ENCODE assay signal across 31 cellular contexts in genomic region chr2:121705958-121706357, GRCh38.
"Had no signal": no experiment of that assay in that cellular context is flagged by ENCODE, and none has a peak within 500 bp of the region (broad histone marks: within the 10 kb centered on the region; RNA-seq: fewer than 3 reads in every experiment).

No MANE protein-coding gene starts in this region.

- DNase-seq: activated CD4-positive, alpha-beta memory T cell treated with anti-CD3 and anti-CD28 coated beads, Interleukin-2, amount 10 ng/mL, durations not matched to agents 7 days and 5 days; activated CD4-positive, alpha-beta T cell treated with anti-CD3 and anti-CD28 coated beads for 1 hour; activated CD4-positive, alpha-beta T cell treated with anti-CD3 and anti-CD28 coated beads for 4 hours; activated CD4-positive, alpha-beta T cell treated with anti-CD3 and anti-CD28 coated beads, Interleukin-2, amount 10 ng/mL, durations not matched to agents 7 days and 5 days; activated CD4-positive, alpha-beta T cell treated with anti-CD3 and anti-CD28 coated beads, Interleukin-2, amount 50 U/mL, for 4 hours; activated CD8-positive, alpha-beta memory T cell treated with anti-CD3 and anti-CD28 coated beads, Interleukin-2, amount 50 U/mL, for 48 hours; activated gamma-delta T cell; activated naive CD4-positive, alpha-beta T cell; activated naive CD4-positive, alpha-beta T cell treated with anti-CD3 and anti-CD28 coated beads, Interleukin-2, amount 10 ng/mL, durations not matched to agents 7 days and 5 days; activated naive CD8-positive, alpha-beta T cell treated with anti-CD3 and anti-CD28 coated beads, Interleukin-2, amount 10 ng/mL, durations not matched to agents 7 days and 5 days; activated T-cell treated with anti-CD3 and anti-CD28 coated beads for 4 hours; activated T-cell treated with anti-CD3 and anti-CD28 coated beads, Interleukin-2, amount 50 U/mL, for 24 hours; activated T-cell treated with anti-CD3 and anti-CD28 coated beads, Interleukin-2, amount 50 U/mL, for 72 hours; brain microvascular endothelial cell; dorsolateral prefrontal cortex; effector memory CD8-positive, alpha-beta T cell; erythroblast; foreskin keratinocyte; gastrocnemius medialis; glutamatergic neuron; T-helper 2 cell had no signal

- H3K36me3 Mint-ChIP-seq: activated naive CD4-positive, alpha-beta T cell treated with anti-CD3 and anti-CD28 coated beads, Interleukin-2, amount 10 ng/mL, durations not matched to agents 7 days and 5 days; activated naive CD4-positive, alpha-beta T cell treated with anti-CD3 and anti-CD28 coated beads, Interleukin-2, amount 50 U/mL, for 72 hours; activated naive CD8-positive, alpha-beta T cell treated with anti-CD3 and anti-CD28 coated beads, Interleukin-2, amount 10 ng/mL, durations not matched to agents 7 days and 5 days; WTC11 had no signal

- H3K27ac Mint-ChIP-seq: activated CD4-positive, alpha-beta memory T cell treated with anti-CD3 and anti-CD28 coated beads, Interleukin-2, amount 10 ng/mL, durations not matched to agents 7 days and 5 days; activated CD4-positive, alpha-beta T cell treated with anti-CD3 and anti-CD28 coated beads, Interleukin-2, amount 10 ng/mL, durations not matched to agents 7 days and 5 days; activated naive CD4-positive, alpha-beta T cell treated with anti-CD3 and anti-CD28 coated beads, Interleukin-2, amount 10 ng/mL, durations not matched to agents 7 days and 5 days; activated naive CD8-positive, alpha-beta T cell treated with anti-CD3 and anti-CD28 coated beads, Interleukin-2, amount 10 ng/mL, durations not matched to agents 7 days and 5 days; activated T-cell treated with anti-CD3 and anti-CD28 coated beads, Interleukin-2, amount 50 U/mL, for 24 hours; activated T-cell treated with anti-CD3 and anti-CD28 coated beads, Interleukin-2, amount 50 U/mL, for 72 hours; dendritic cell treated with granulocyte-macrophage colony-stimulating factor and Interleukin-4, amounts not matched to agents 40 ng/mL and 50 ng/mL, for 4 days had no signal

- H3K4me3 Mint-ChIP-seq: activated CD4-positive, alpha-beta memory T cell treated with anti-CD3 and anti-CD28 coated beads, Interleukin-2, amount 10 ng/mL, durations not matched to agents 7 days and 5 days; activated CD4-positive, alpha-beta T cell treated with anti-CD3 and anti-CD28 coated beads, Interleukin-2, amount 10 ng/mL, durations not matched to agents 7 days and 5 days; activated naive CD4-positive, alpha-beta T cell treated with anti-CD3 and anti-CD28 coated beads, Interleukin-2, amount 10 ng/mL, durations not matched to agents 7 days and 5 days; activated naive CD8-positive, alpha-beta T cell treated with anti-CD3 and anti-CD28 coated beads, Interleukin-2, amount 10 ng/mL, durations not matched to agents 7 days and 5 days; activated T-cell treated with anti-CD3 and anti-CD28 coated beads, Interleukin-2, amount 50 U/mL, for 24 hours; activated T-cell treated with anti-CD3 and anti-CD28 coated beads, Interleukin-2, amount 50 U/mL, for 72 hours; central memory CD8-positive, alpha-beta T cell; dendritic cell treated with granulocyte-macrophage colony-stimulating factor and Interleukin-4, amounts not matched to agents 40 ng/mL and 50 ng/mL, for 4 days; effector memory CD8-positive, alpha-beta T cell; WTC11 had no signal

- H3K27me3 ChIP-seq: ascending aorta, brain microvascular endothelial cell, dorsolateral prefrontal cortex, esophagus muscularis mucosa, foreskin keratinocyte, gastrocnemius medialis had no signal

- H3K27ac ChIP-seq: ascending aorta, brain microvascular endothelial cell, coronary artery, dorsolateral prefrontal cortex, esophagus muscularis mucosa, foreskin keratinocyte, gastrocnemius medialis, VCaP had no signal

- ATAC-seq: activated naive CD4-positive, alpha-beta T cell treated with anti-CD3 and anti-CD28 coated beads, Interleukin-2, amount 50 U/mL, for 72 hours; activated T-cell treated with anti-CD3 and anti-CD28 coated beads, Interleukin-2, amount 50 U/mL, for 72 hours; effector memory CD8-positive, alpha-beta T cell; foreskin keratinocyte; gastrocnemius medialis; WTC11 had no signal

- H3K4me3 ChIP-seq: ascending aorta, coronary artery, dorsolateral prefrontal cortex, esophagus muscularis mucosa, gastrocnemius medialis had no signal

- H3K4me1 ChIP-seq: gastrocnemius medialis had no signal

- H3K9me3 Mint-ChIP-seq: activated CD4-positive, alpha-beta memory T cell treated with anti-CD3 and anti-CD28 coated beads, Interleukin-2, amount 10 ng/mL, durations not matched to agents 7 days and 5 days; activated CD4-positive, alpha-beta T cell treated with anti-CD3 and anti-CD28 coated beads, Interleukin-2, amount 10 ng/mL, durations not matched to agents 7 days and 5 days; activated naive CD4-positive, alpha-beta T cell treated with anti-CD3 and anti-CD28 coated beads, Interleukin-2, amount 10 ng/mL, durations not matched to agents 7 days and 5 days; activated naive CD4-positive, alpha-beta T cell treated with anti-CD3 and anti-CD28 coated beads, Interleukin-2, amount 50 U/mL, for 72 hours; activated naive CD8-positive, alpha-beta T cell treated with anti-CD3 and anti-CD28 coated beads, Interleukin-2, amount 10 ng/mL, durations not matched to agents 7 days and 5 days; activated T-cell treated with anti-CD3 and anti-CD28 coated beads, Interleukin-2, amount 50 U/mL, for 24 hours; activated T-cell treated with anti-CD3 and anti-CD28 coated beads, Interleukin-2, amount 50 U/mL, for 72 hours; central memory CD8-positive, alpha-beta T cell; dendritic cell treated with granulocyte-macrophage colony-stimulating factor and Interleukin-4, amounts not matched to agents 40 ng/mL and 50 ng/mL, for 4 days; effector memory CD8-positive, alpha-beta T cell; WTC11 had no signal

- H3K9me3 ChIP-seq: ascending aorta, esophagus muscularis mucosa, gastrocnemius medialis had no signal

- FAIRE-seq: bronchial epithelial cell, TTC549 had no signal

- H3K36me3 ChIP-seq: ascending aorta, brain microvascular endothelial cell, esophagus muscularis mucosa, gastrocnemius medialis had no signal

- H3K27me3 Mint-ChIP-seq: activated naive CD8-positive, alpha-beta T cell treated with anti-CD3 and anti-CD28 coated beads, Interleukin-2, amount 10 ng/mL, durations not matched to agents 7 days and 5 days; activated T-cell treated with anti-CD3 and anti-CD28 coated beads, Interleukin-2, amount 50 U/mL, for 24 hours; central memory CD8-positive, alpha-beta T cell; dendritic cell treated with granulocyte-macrophage colony-stimulating factor and Interleukin-4, amounts not matched to agents 40 ng/mL and 50 ng/mL, for 4 days; effector memory CD8-positive, alpha-beta T cell had no signal
